In genomic region chr5:137888489-137888874, GRCh38 we compare ENCODE assay signal across 1 cellular context.
TF ChIP-seq lines count a peak whose summit lies in the region.

No MANE protein-coding gene starts in this region.

TF ChIP-seq in HepG2, 621 proteins besides CTCF, POLR2A, EP300 and RAD21:
- TF ChIP-seq HNRNPK (IDR thresholded peaks at IDR 0.05; ENCODE audit: low read depth, low read length, poor library complexity, severe bottlenecking) (no peak), ZMYM2 (CRISPR knock-in tag; IDR thresholded peaks at IDR 0.05) (no peak), RFX3 (CRISPR knock-in tag; IDR thresholded peaks at IDR 0.05) (no peak), ZKSCAN8 (CRISPR knock-in tag; IDR thresholded peaks at IDR 0.05; ENCODE audit: borderline replicate concordance) (no peak), SP1 (IDR thresholded peaks at IDR 0.05) (no peak), SP1 (CRISPR knock-in tag; IDR thresholded peaks at IDR 0.05) (no peak), POLR2AphosphoS2 (IDR thresholded peaks at IDR 0.05; ENCODE audit: low read depth, low read length) (no peak), IRF9 (CRISPR knock-in tag; IDR thresholded peaks at IDR 0.05; ENCODE audit: borderline replicate concordance) (no peak), ZNF333 (CRISPR knock-in tag; IDR thresholded peaks at IDR 0.05; ENCODE audit: borderline replicate concordance) (no peak), CHD2 (IDR thresholded peaks at IDR 0.05; ENCODE audit: low read depth, low read length) (no peak), CSRNP2 (CRISPR knock-in tag; conservative IDR thresholded peaks at IDR 0.05; ENCODE audit: low read depth) (no peak), ZNF574 (CRISPR knock-in tag; IDR thresholded peaks at IDR 0.05) (no peak), NR0B2 (CRISPR knock-in tag; IDR thresholded peaks at IDR 0.05) (no peak), ZNF232 (CRISPR knock-in tag; IDR thresholded peaks at IDR 0.05; ENCODE audit: borderline replicate concordance) (no peak), ZBED4 (CRISPR knock-in tag; IDR thresholded peaks at IDR 0.05; ENCODE audit: borderline replicate concordance) (no peak), NBN (conservative IDR thresholded peaks at IDR 0.05) (no peak), ZNF766 (CRISPR knock-in tag; IDR thresholded peaks at IDR 0.05; ENCODE audit: borderline replicate concordance) (no peak), ZNF136 (CRISPR knock-in tag; IDR thresholded peaks at IDR 0.05; ENCODE audit: low read depth) (no peak)
